In the genomic region with DNA sequence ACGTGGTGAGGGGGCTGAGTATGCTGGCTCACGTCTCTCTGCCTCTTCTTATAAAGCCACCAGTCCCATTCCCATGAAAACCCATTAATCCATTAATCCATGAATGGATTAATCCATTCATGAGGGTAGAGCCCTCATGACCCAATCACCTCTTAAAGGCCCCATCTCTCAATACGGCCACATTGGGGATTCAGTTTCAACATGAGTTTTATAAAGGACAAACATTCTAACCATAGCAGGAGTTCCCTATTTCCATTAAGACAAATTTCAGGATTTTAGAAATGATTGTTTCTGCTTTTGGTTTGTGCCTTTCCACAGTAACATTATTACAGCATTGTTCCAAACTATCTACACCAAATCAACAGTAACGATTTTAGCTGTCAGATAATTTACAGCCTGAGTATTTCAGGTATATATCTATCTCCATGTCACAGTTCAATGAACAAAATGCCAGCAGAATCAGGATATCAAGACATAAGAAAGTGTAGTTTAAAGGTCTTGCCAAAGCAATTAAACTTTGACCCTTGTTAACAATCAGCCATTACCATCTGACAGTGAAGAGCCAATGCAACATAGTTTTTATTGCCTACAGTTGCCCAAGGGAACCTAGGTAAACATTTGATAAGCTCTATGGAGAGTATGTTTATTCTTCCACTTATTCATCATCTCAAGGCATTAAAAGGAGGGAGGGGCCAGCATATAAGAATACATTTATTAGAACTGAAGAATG, we compare ENCODE assay signal across 1 cellular context.
TF ChIP-seq lines count a peak whose summit lies in the region.

No MANE protein-coding gene starts in this region.

TF ChIP-seq in HEK293, 187 proteins besides CTCF, POLR2A, EP300 and RAD21 (continued from another document):
- TF ChIP-seq, protein P1, sequence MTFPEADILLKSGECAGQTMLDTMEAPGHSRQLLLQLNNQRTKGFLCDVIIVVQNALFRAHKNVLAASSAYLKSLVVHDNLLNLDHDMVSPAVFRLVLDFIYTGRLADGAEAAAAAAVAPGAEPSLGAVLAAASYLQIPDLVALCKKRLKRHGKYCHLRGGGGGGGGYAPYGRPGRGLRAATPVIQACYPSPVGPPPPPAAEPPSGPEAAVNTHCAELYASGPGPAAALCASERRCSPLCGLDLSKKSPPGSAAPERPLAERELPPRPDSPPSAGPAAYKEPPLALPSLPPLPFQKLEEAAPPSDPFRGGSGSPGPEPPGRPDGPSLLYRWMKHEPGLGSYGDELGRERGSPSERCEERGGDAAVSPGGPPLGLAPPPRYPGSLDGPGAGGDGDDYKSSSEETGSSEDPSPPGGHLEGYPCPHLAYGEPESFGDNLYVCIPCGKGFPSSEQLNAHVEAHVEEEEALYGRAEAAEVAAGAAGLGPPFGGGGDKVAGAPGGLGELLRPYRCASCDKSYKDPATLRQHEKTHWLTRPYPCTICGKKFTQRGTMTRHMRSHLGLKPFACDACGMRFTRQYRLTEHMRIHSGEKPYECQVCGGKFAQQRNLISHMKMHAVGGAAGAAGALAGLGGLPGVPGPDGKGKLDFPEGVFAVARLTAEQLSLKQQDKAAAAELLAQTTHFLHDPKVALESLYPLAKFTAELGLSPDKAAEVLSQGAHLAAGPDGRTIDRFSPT (tag by site-specific recombination; IDR thresholded peaks at IDR 0.05), result peak; percentile 48; the same call in 1 of the 2 replicates
- TF ChIP-seq ZNF157 (tag by site-specific recombination; IDR thresholded peaks at IDR 0.05), result no peak
- TF ChIP-seq, protein P2, sequence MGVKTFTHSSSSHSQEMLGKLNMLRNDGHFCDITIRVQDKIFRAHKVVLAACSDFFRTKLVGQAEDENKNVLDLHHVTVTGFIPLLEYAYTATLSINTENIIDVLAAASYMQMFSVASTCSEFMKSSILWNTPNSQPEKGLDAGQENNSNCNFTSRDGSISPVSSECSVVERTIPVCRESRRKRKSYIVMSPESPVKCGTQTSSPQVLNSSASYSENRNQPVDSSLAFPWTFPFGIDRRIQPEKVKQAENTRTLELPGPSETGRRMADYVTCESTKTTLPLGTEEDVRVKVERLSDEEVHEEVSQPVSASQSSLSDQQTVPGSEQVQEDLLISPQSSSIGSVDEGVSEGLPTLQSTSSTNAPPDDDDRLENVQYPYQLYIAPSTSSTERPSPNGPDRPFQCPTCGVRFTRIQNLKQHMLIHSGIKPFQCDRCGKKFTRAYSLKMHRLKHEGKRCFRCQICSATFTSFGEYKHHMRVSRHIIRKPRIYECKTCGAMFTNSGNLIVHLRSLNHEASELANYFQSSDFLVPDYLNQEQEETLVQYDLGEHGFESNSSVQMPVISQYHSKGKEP (tag by site-specific recombination; IDR thresholded peaks at IDR 0.05), result peak; percentile 95
- TF ChIP-seq, protein P3, sequence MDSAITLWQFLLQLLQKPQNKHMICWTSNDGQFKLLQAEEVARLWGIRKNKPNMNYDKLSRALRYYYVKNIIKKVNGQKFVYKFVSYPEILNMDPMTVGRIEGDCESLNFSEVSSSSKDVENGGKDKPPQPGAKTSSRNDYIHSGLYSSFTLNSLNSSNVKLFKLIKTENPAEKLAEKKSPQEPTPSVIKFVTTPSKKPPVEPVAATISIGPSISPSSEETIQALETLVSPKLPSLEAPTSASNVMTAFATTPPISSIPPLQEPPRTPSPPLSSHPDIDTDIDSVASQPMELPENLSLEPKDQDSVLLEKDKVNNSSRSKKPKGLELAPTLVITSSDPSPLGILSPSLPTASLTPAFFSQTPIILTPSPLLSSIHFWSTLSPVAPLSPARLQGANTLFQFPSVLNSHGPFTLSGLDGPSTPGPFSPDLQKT (IDR thresholded peaks at IDR 0.05; ENCODE audit: borderline replicate concordance, low read depth, low read length), result no peak
- TF ChIP-seq, protein P4, sequence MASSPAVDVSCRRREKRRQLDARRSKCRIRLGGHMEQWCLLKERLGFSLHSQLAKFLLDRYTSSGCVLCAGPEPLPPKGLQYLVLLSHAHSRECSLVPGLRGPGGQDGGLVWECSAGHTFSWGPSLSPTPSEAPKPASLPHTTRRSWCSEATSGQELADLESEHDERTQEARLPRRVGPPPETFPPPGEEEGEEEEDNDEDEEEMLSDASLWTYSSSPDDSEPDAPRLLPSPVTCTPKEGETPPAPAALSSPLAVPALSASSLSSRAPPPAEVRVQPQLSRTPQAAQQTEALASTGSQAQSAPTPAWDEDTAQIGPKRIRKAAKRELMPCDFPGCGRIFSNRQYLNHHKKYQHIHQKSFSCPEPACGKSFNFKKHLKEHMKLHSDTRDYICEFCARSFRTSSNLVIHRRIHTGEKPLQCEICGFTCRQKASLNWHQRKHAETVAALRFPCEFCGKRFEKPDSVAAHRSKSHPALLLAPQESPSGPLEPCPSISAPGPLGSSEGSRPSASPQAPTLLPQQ (tag by site-specific recombination; IDR thresholded peaks at IDR 0.05), result peak; percentile 55; the same call in 1 of the 2 replicates
- TF ChIP-seq KLF10 (tag by site-specific recombination; IDR thresholded peaks at IDR 0.05), result peak; percentile 80
- peak; percentile 85; the same call in 1 of the 2 replicates for TF ChIP-seq HOXD13 (CRISPR knock-in tag; IDR thresholded peaks at IDR 0.05; ENCODE audit: borderline replicate concordance)
- TF ChIP-seq, protein P5, sequence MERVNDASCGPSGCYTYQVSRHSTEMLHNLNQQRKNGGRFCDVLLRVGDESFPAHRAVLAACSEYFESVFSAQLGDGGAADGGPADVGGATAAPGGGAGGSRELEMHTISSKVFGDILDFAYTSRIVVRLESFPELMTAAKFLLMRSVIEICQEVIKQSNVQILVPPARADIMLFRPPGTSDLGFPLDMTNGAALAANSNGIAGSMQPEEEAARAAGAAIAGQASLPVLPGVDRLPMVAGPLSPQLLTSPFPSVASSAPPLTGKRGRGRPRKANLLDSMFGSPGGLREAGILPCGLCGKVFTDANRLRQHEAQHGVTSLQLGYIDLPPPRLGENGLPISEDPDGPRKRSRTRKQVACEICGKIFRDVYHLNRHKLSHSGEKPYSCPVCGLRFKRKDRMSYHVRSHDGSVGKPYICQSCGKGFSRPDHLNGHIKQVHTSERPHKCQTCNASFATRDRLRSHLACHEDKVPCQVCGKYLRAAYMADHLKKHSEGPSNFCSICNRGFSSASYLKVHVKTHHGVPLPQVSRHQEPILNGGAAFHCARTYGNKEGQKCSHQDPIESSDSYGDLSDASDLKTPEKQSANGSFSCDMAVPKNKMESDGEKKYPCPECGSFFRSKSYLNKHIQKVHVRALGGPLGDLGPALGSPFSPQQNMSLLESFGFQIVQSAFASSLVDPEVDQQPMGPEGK (tag by site-specific recombination; IDR thresholded peaks at IDR 0.05), result peak; percentile 46; the same call in 1 of the 2 replicates
- no peak for TF ChIP-seq ZNF138 (tag by site-specific recombination; IDR thresholded peaks at IDR 0.05; ENCODE audit: borderline replicate concordance)
- TF ChIP-seq HOXC10 (CRISPR knock-in tag; IDR thresholded peaks at IDR 0.05), result no peak
- TF ChIP-seq ZNF366 (tag by site-specific recombination; conservative IDR thresholded peaks at IDR 0.05), result peak; percentile 52
- no peak for TF ChIP-seq ZNF660 (tag by site-specific recombination; IDR thresholded peaks at IDR 0.05)
- TF ChIP-seq ZNF768 (tag by site-specific recombination; IDR thresholded peaks at IDR 0.05), result no peak
- TF ChIP-seq, protein P6, sequence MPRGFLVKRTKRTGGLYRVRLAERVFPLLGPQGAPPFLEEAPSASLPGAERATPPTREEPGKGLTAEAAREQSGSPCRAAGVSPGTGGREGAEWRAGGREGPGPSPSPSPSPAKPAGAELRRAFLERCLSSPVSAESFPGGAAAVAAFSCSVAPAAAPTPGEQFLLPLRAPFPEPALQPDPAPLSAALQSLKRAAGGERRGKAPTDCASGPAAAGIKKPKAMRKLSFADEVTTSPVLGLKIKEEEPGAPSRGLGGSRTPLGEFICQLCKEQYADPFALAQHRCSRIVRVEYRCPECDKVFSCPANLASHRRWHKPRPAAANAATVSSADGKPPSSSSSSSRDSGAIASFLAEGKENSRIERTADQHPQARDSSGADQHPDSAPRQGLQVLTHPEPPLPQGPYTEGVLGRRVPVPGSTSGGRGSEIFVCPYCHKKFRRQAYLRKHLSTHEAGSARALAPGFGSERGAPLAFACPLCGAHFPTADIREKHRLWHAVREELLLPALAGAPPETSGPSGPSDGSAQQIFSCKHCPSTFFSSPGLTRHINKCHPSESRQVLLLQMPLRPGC (tag by site-specific recombination; IDR thresholded peaks at IDR 0.05), result peak; percentile 93
- TF ChIP-seq ZNF830 (tag by site-specific recombination; IDR thresholded peaks at IDR 0.05; ENCODE audit: low read depth), result no peak
- TF ChIP-seq ZNF324 (tag by site-specific recombination; IDR thresholded peaks at IDR 0.05), result 0 out of 2 replicates have a peak, but pooled peaks have one; percentile 57
- no peak for TF ChIP-seq ZNF132 (tag by site-specific recombination; IDR thresholded peaks at IDR 0.05; ENCODE audit: borderline replicate concordance)
- TF ChIP-seq, protein P7, sequence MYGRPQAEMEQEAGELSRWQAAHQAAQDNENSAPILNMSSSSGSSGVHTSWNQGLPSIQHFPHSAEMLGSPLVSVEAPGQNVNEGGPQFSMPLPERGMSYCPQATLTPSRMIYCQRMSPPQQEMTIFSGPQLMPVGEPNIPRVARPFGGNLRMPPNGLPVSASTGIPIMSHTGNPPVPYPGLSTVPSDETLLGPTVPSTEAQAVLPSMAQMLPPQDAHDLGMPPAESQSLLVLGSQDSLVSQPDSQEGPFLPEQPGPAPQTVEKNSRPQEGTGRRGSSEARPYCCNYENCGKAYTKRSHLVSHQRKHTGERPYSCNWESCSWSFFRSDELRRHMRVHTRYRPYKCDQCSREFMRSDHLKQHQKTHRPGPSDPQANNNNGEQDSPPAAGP (tag by site-specific recombination; IDR thresholded peaks at IDR 0.05), result 0 out of 2 replicates have a peak, but pooled peaks have one; percentile 24
- TF ChIP-seq ZNF221 (tag by site-specific recombination; IDR thresholded peaks at IDR 0.05; ENCODE audit: borderline replicate concordance), result no peak
- peak; percentile 42; the same call in 1 of the 2 replicates for TF ChIP-seq ZNF610 (tag by site-specific recombination; IDR thresholded peaks at IDR 0.05; ENCODE audit: borderline replicate concordance)
- TF ChIP-seq, protein P8, sequence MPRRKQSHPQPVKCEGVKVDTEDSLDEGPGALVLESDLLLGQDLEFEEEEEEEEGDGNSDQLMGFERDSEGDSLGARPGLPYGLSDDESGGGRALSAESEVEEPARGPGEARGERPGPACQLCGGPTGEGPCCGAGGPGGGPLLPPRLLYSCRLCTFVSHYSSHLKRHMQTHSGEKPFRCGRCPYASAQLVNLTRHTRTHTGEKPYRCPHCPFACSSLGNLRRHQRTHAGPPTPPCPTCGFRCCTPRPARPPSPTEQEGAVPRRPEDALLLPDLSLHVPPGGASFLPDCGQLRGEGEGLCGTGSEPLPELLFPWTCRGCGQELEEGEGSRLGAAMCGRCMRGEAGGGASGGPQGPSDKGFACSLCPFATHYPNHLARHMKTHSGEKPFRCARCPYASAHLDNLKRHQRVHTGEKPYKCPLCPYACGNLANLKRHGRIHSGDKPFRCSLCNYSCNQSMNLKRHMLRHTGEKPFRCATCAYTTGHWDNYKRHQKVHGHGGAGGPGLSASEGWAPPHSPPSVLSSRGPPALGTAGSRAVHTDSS (tag by site-specific recombination; IDR thresholded peaks at IDR 0.05), result no peak
